8 cellular contexts compared by ENCODE assay signal in the genomic region with DNA sequence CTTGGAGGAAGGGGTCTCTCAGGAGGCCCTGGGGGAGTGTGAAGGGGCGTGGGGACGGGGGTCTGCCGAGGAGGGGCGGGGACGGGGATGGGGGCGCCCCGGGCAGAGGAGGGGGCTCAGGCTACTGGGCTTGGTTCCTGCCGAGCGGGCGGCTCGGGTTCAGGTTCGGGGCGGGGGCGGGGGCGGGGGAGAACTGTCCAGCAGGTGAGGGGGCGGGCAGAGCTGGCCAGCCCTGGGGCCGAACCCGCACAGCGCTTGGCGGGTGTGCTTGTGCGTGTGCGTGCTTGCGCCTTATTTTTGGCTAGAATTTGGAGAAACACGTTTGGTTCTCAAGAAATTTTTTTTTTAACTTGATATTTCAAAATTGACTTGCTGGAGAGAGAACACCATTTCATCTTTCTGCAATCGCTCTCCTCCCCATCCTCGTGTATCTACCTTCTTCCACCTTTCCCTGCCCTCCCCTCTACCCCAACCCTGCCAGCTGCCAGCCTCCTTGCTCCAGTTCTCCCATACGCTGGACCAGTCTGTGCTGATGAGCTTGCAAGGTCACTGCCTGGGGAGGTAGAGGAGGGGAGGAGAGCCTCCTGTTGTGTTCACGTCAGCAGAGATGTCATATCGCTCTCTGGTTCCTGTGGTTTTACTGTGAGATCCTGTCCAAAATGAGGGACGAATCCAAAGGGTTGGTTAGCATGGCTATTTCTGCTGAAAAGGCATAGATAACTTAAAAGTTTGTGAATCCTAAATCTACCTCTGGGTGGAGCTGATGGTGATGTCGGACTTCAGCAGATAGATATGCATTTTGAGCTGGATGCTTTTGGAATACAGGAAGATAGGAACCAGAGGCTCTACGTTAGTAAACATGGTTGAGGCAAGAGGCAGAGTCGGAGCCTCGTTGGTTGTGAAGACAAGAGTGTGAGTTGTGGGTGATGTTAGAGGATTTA. TPM values are rescaled to one million over a fixed set of nuclear protein-coding genes. Genes with fewer than 3 reads are reported as not detected.
A peak's percentile ranks its signal among the peaks of the same experiment; 100 is the strongest.
DNase-seq lines count a peak whose midpoint lies in the region; ATAC-seq, FAIRE-seq and TF ChIP-seq lines count a peak whose summit lies in the region.

No MANE protein-coding gene starts in this region.

- TF ChIP-seq EP300 in SK-N-SH (IDR thresholded peaks at IDR 0.05; ENCODE audit: borderline replicate concordance in 1 of 2, low read depth in 1 of 2, low read length in 1 of 2) = no peak

- peak overlapping the region; percentile 85 to 96; a peak in 3 of 4 replicates for H3K27ac ChIP-seq in SK-N-SH (ENCODE audit: low read depth in 2 of 2, low read length in 1 of 2)
- H3K27ac ChIP-seq in kidney (ENCODE audit: low read depth in 2 of 2, low read length in 2 of 2) = peak overlapping the region; percentile 91 to 93

- no peaks in the 10 kb centered on the region for H3K36me3 Mint-ChIP-seq in IgD-negative memory B cell

- H3K9me3 Mint-ChIP-seq in IgD-negative memory B cell = no peaks in the 10 kb centered on the region

- H3K9me3 ChIP-seq in SK-N-SH (no peaks in the 10 kb centered on the region), kidney (ENCODE audit: control insufficient read depth in 1 of 2, low read length in 2 of 2) (no peaks in the 10 kb centered on the region)

- peak overlapping the region; percentile 82 to 91 (median 86) for H3K27ac Mint-ChIP-seq in IgD-negative memory B cell

- H3K9ac ChIP-seq in SK-N-SH = peak overlapping the region; percentile 78; the same call in 1 of the 2 replicates
- H3K9ac ChIP-seq in kidney (ENCODE audit: low read length in 2 of 2) = peak overlapping the region; percentile 49 to 78

- peaks cover 35 to 45% (median 40%) of the 10 kb centered on the region in 3 donors for H3K4me1 Mint-ChIP-seq in IgD-negative memory B cell

- POLR2A ChIA-PET in SK-N-SH (lab: Yijun Ruan, JAX) = interaction anchor here (0.7 to 1.5 kb wide), 4 partner anchors 22 to 142 kb away, joined by 3 to 6 read pairs (median 4); a partner anchor contains a TSS

- H3K36me3 ChIP-seq in SK-N-SH (replicated peaks in 1 of 2; ENCODE audit: control insufficient read depth in 1 of 2, insufficient read depth in 2 of 2, low read length in 1 of 2) (peaks cover 0 to 16% of the 10 kb centered on the region in 2 experiments), bronchial epithelial cell (ENCODE audit: control insufficient read depth, insufficient read depth, low read length) (peaks cover 5% of the 10 kb centered on the region), kidney (ENCODE audit: control insufficient read depth in 1 of 2, insufficient read depth in 2 of 2, low read length in 2 of 2) (peaks cover 3 to 8% of the 10 kb centered on the region in 2 donors)

- in situ Hi-C loops in Caki2 (cut with HindIII; ENCODE audit: low pct_unique_long_range_greater_than_20kb, low sequenced_read_pairs) = no loop called here

- peak overlapping the region; percentile 89 for H3K4me2 ChIP-seq in SK-N-SH

- WGBS in SK-N-SH (ENCODE audit: low lambda C conversion rate) = 4% methylated on average over 22 of the region's 34 CpGs

- peak overlapping the region; percentile 64 to 73 for H3K4me3 ChIP-seq in SK-N-SH (ENCODE audit: low read depth in 2 of 2, low read length in 1 of 2)
- peak overlapping the region; percentile 76 for H3K4me3 ChIP-seq in bronchial epithelial cell (ENCODE audit: low read depth, low read length)
- H3K4me3 ChIP-seq in kidney (ENCODE audit: low read length in 2 of 2) = peak overlapping the region; percentile 79

- no peak for FAIRE-seq in bronchial epithelial cell (lab: Jason Lieb, UNC)
- no peak for FAIRE-seq in kidney (lab: Jason Lieb, UNC)

- H3K4me3 Mint-ChIP-seq in IgD-negative memory B cell = peak overlapping the region; percentile 87 to 95 (median 88)

- H3K27me3 ChIP-seq in SK-N-SH (ENCODE audit: insufficient read depth) (no peaks in the 10 kb centered on the region), bronchial epithelial cell (ENCODE audit: control insufficient read depth, insufficient read depth, low read length) (no peaks in the 10 kb centered on the region)

- H2AFZ ChIP-seq in SK-N-SH (ENCODE audit: low read depth) = no peak overlapping the region

- peak; percentile 37 for TF ChIP-seq RAD21 in SK-N-SH (IDR thresholded peaks at IDR 0.05; ENCODE audit: low read length)

- peaks cover 19% of the 10 kb centered on the region for H3F3A ChIP-seq in SK-N-SH (replicated peaks; ENCODE audit: insufficient read depth)

- H3K79me2 ChIP-seq in SK-N-SH (ENCODE audit: insufficient read depth) = peaks cover 47% of the 10 kb centered on the region

- H3K27me3 Mint-ChIP-seq in IgD-negative memory B cell = no peaks in the 10 kb centered on the region

- intact Hi-C loops in kidney (cut with DNase I) = no loop called here

- H3K9me2 ChIP-seq in SK-N-SH = no peaks in the 10 kb centered on the region

- no peak for ATAC-seq in HG02884 (IDR thresholded peaks at IDR 0.05; ENCODE audit: unreplicated experiment)
- ATAC-seq in GM18873 (IDR thresholded peaks at IDR 0.05; ENCODE audit: low FRiP score, unreplicated experiment) = no peak

- TF ChIP-seq CTCF in SK-N-SH (IDR thresholded peaks at IDR 0.05) (0 out of 2 replicates have a peak, but pooled peaks have one; percentile 24), bronchial epithelial cell (IDR thresholded peaks at IDR 0.05; ENCODE audit: insufficient read depth, low read length, severe bottlenecking) (no peak), kidney (IDR thresholded peaks at IDR 0.05; ENCODE audit: borderline replicate concordance, extremely low read depth, insufficient read depth) (no peak)

- CTCF ChIA-PET in SK-N-SH (lab: Yijun Ruan, JAX) = interaction anchor here (0.6 to 2.4 kb wide), 17 partner anchors 9 to 434 kb away, joined by 3 to 26 read pairs (median 4); a partner anchor contains a TSS

- DNase-seq in Caki2 (ENCODE audit: low read depth) = peak; percentile 23
- peak; percentile 63 for DNase-seq in SK-N-SH
- DNase-seq in bronchial epithelial cell (ENCODE audit: low read depth) = peak; percentile 47
- no peak for DNase-seq in kidney
- DNase-seq in stimulated activated CD8-positive, alpha-beta memory T cell treated with anti-CD3 and anti-CD28 coated beads, Interleukin-4, amount 100 ng/mL, for 48 hours = peak; percentile 43

- H3K4me1 ChIP-seq in SK-N-SH (ENCODE audit: control insufficient read depth in 1 of 2, insufficient read depth in 2 of 2, low read depth in 1 of 2, low read length in 1 of 2) (peaks cover 34% of the 10 kb centered on the region in 2 experiments), kidney (ENCODE audit: control insufficient read depth in 1 of 2, insufficient read depth in 1 of 2, low read depth in 1 of 2, low read length in 2 of 2) (peaks cover 14 to 24% of the 10 kb centered on the region in 2 donors)

- peaks cover 35% of the 10 kb centered on the region for H4K20me1 ChIP-seq in SK-N-SH (ENCODE audit: insufficient read depth)

TF ChIP-seq in SK-N-SH, 30 proteins besides CTCF, POLR2A, EP300 and RAD21 (continues in another document):
- no peak for TF ChIP-seq ELF1 (IDR thresholded peaks at IDR 0.05)
- TF ChIP-seq MXI1 (IDR thresholded peaks at IDR 0.05; ENCODE audit: low read depth, low read length) = peak; percentile 42; the same call in 1 of the 2 replicates
- TF ChIP-seq FOSL2 (IDR thresholded peaks at IDR 0.05; ENCODE audit: borderline replicate concordance, low read depth) = no peak

RNA-seq across cellular contexts. Expression of a gene that starts 0.7 kb away (rescaled TPM):
- total RNA-seq in Caki2 (2014; rRNA removed; shearing (Covaris generic); ENCODE audit: low replicate concordance) = 3.1 and 9.7 TPM in 2 replicates
- 17.5 TPM for polyA plus RNA-seq in IgD-negative memory B cell
- polyA plus RNA-seq in SK-N-SH (2012; rRNA removed) = 10.6 and 16.4 TPM in 2 replicates
- polyA plus RNA-seq in SK-N-SH (2012; cell fraction: cytosol; rRNA removed) = 9.1 and 11.6 TPM in 2 replicates
- polyA plus RNA-seq in SK-N-SH (2012; cell fraction: nucleus; rRNA removed) = 53.5 and 82.5 TPM in 2 replicates
- total RNA-seq in bronchial epithelial cell = 8.4 and 9.0 TPM in 2 replicates
- total RNA-seq in kidney = 39.2 TPM
- 19.0 TPM for polyA plus RNA-seq in kidney (ENCODE audit: insufficient read depth, low read depth, low replicate concordance)

RNA-seq across cellular contexts. Expression of a gene that starts 12.8 kb away (rescaled TPM):
- total RNA-seq in Caki2 (2014; rRNA removed; shearing (Covaris generic); ENCODE audit: low replicate concordance) = 2.2 and 14.0 TPM in 2 replicates
- 9.4 TPM for polyA plus RNA-seq in IgD-negative memory B cell
- 6.3 and 7.3 TPM in 2 replicates for polyA plus RNA-seq in SK-N-SH (2012; rRNA removed)
- 2.6 and 3.5 TPM in 2 replicates for polyA plus RNA-seq in SK-N-SH (2012; cell fraction: cytosol; rRNA removed)
- 21.7 and 30.1 TPM in 2 replicates for polyA plus RNA-seq in SK-N-SH (2012; cell fraction: nucleus; rRNA removed)
- 9.5 and 10.1 TPM in 2 replicates for total RNA-seq in bronchial epithelial cell
- 27.9 TPM for total RNA-seq in kidney
- 73.8 TPM for polyA plus RNA-seq in kidney (ENCODE audit: insufficient read depth, low read depth, low replicate concordance)

RNA-seq across cellular contexts. Expression of a gene that starts 22.0 kb away (rescaled TPM):
- 2.8 and 12.3 TPM in 2 replicates for total RNA-seq in Caki2 (2014; rRNA removed; shearing (Covaris generic); ENCODE audit: low replicate concordance)
- polyA plus RNA-seq in IgD-negative memory B cell (4.2 TPM), SK-N-SH (2012; rRNA removed) (15.9 and 17.5 TPM in 2 replicates), kidney (ENCODE audit: insufficient read depth, low read depth, low replicate concordance) (72.7 TPM)
- polyA plus RNA-seq in SK-N-SH (2012; cell fraction: cytosol; rRNA removed) = 8.3 and 12.2 TPM in 2 replicates
- polyA plus RNA-seq in SK-N-SH (2012; cell fraction: nucleus; rRNA removed) = 39.2 and 48.5 TPM in 2 replicates
- total RNA-seq in bronchial epithelial cell (8.4 and 13.1 TPM in 2 replicates), kidney (45.1 TPM)

RNA-seq across cellular contexts. Expression of a gene that starts 55.8 kb away (rescaled TPM):
- total RNA-seq in Caki2 (2014; rRNA removed; shearing (Covaris generic); ENCODE audit: low replicate concordance) = 49.6 and 52.1 TPM in 2 replicates
- polyA plus RNA-seq in IgD-negative memory B cell = 30.6 TPM
- polyA plus RNA-seq in SK-N-SH (2012; rRNA removed) = 83.5 and 95.5 TPM in 2 replicates
- 65.2 and 68.4 TPM in 2 replicates for polyA plus RNA-seq in SK-N-SH (2012; cell fraction: cytosol; rRNA removed)
- 224 and 254 TPM in 2 replicates for polyA plus RNA-seq in SK-N-SH (2012; cell fraction: nucleus; rRNA removed)
- 31.5 and 39.0 TPM in 2 replicates for total RNA-seq in bronchial epithelial cell
- total RNA-seq in kidney = 29.0 TPM
- 14.9 TPM for polyA plus RNA-seq in kidney (ENCODE audit: insufficient read depth, low read depth, low replicate concordance)
